In genomic region chr2:152036611-152037469, GRCh38 we compare ENCODE assay signal across 8 cellular contexts.
DNase-seq lines count a peak whose midpoint lies in the region; ATAC-seq, FAIRE-seq and TF ChIP-seq lines count a peak whose summit lies in the region.

No MANE protein-coding gene starts in this region.

- no peaks in the 10 kb centered on the region for H3K4me1 ChIP-seq in CD4-positive, alpha-beta memory T cell (ENCODE audit: insufficient read depth, low read length)
- H3K4me1 ChIP-seq in naive thymus-derived CD4-positive, alpha-beta T cell (ENCODE audit: control insufficient read depth in 2 of 2, insufficient read depth in 2 of 2, low read length in 2 of 2) = no peaks in the 10 kb centered on the region

- no peak overlapping the region for H3K27ac Mint-ChIP-seq in CD4-positive, alpha-beta memory T cell
- no peak overlapping the region for H3K27ac Mint-ChIP-seq in activated CD8-positive, alpha-beta T cell treated with anti-CD3 and anti-CD28 coated beads, Interleukin-2, amount 10 ng/mL, durations not matched to agents 7 days and 5 days
- H3K27ac Mint-ChIP-seq in naive thymus-derived CD4-positive, alpha-beta T cell = no peak overlapping the region

- CTCF ChIA-PET in CD4-positive, alpha-beta memory T cell (lab: Charles Lee; ENCODE audit: partially characterized antibody) = interaction anchor here (0.8 to 6.8 kb wide), 9 partner anchors 9 to 604 kb away, joined by 3 to 47 read pairs (median 4); no protein-coding TSS in a partner anchor
- CTCF ChIA-PET in activated CD8-positive, alpha-beta T cell treated with anti-CD3 and anti-CD28 coated beads, Interleukin-2, amount 10 ng/mL, durations not matched to agents 7 days and 5 days (lab: Charles Lee) = interaction anchor here (0.6 to 3.4 kb wide), 12 partner anchors 9 to 601 kb away, joined by 3 to 27 read pairs (median 4); no protein-coding TSS in a partner anchor
- CTCF ChIA-PET in naive thymus-derived CD4-positive, alpha-beta T cell (lab: Charles Lee) = interaction anchor here (1.0 kb wide), 1 partner anchor 599 kb away, joined by 3 read pairs; no protein-coding TSS in a partner anchor

- H3K27me3 Mint-ChIP-seq in CD4-positive, alpha-beta memory T cell = peaks cover 0 to 2% of the 10 kb centered on the region in 2 donors
- H3K27me3 Mint-ChIP-seq in activated CD8-positive, alpha-beta T cell treated with anti-CD3 and anti-CD28 coated beads, Interleukin-2, amount 10 ng/mL, durations not matched to agents 7 days and 5 days (ENCODE audit: low read depth) = no peaks in the 10 kb centered on the region
- peaks cover 0 to 4% (median 0%) of the 10 kb centered on the region in 5 donors for H3K27me3 Mint-ChIP-seq in naive thymus-derived CD4-positive, alpha-beta T cell

- intact Hi-C loops in CD4-positive, alpha-beta memory T cell (cut with micrococcal nuclease) = loop anchor here (1.0 to 2.0 kb wide), 4 partner anchors 140 to 1442 kb away; partner anchors contain the start of gene RPRM
- intact Hi-C loops in naive thymus-derived CD4-positive, alpha-beta T cell (cut with micrococcal nuclease) = loop anchor here (1.0 to 10.0 kb wide), 7 partner anchors 139 to 1482 kb away; no protein-coding TSS in a partner anchor

- no peaks in the 10 kb centered on the region for H3K9me3 Mint-ChIP-seq in CD4-positive, alpha-beta memory T cell
- no peaks in the 10 kb centered on the region for H3K9me3 Mint-ChIP-seq in activated CD8-positive, alpha-beta T cell treated with anti-CD3 and anti-CD28 coated beads, Interleukin-2, amount 10 ng/mL, durations not matched to agents 7 days and 5 days (ENCODE audit: insufficient read depth)
- H3K9me3 Mint-ChIP-seq in naive thymus-derived CD4-positive, alpha-beta T cell = no peaks in the 10 kb centered on the region

- H3K4me3 Mint-ChIP-seq in CD4-positive, alpha-beta memory T cell = no peak overlapping the region
- no peak overlapping the region for H3K4me3 Mint-ChIP-seq in activated CD8-positive, alpha-beta T cell treated with anti-CD3 and anti-CD28 coated beads, Interleukin-2, amount 10 ng/mL, durations not matched to agents 7 days and 5 days
- H3K4me3 Mint-ChIP-seq in naive thymus-derived CD4-positive, alpha-beta T cell = no peak overlapping the region

- H3K9me3 ChIP-seq in CD4-positive, alpha-beta memory T cell (ENCODE audit: control insufficient read depth in 1 of 2, low read length in 2 of 2) = no peaks in the 10 kb centered on the region
- H3K9me3 ChIP-seq in naive thymus-derived CD4-positive, alpha-beta T cell (ENCODE audit: control insufficient read depth in 2 of 3, low read length in 3 of 3) = no peaks in the 10 kb centered on the region

- peak in 4 of 5 donors; percentile 34 to 39 (median 37) for DNase-seq in CD4-positive, alpha-beta memory T cell
- DNase-seq in GM19239 (ENCODE audit: insufficient read length, low spot score) (peak; percentile 45), NCI-H69 (lab: John Stamatoyannopoulos, UW) (peak; percentile 59), epithelial cell of esophagus (ENCODE audit: low read depth) (peak; percentile 73)
- peak; percentile 71 for DNase-seq in activated CD8-positive, alpha-beta T cell treated with anti-CD3 and anti-CD28 coated beads, Interleukin-2, amount 10 ng/mL, durations not matched to agents 7 days and 5 days
- DNase-seq in naive thymus-derived CD4-positive, alpha-beta T cell = peak; percentile 5 to 51 (median 32)
- DNase-seq in stimulated activated naive CD4-positive, alpha-beta T cell (lab: John Stamatoyannopoulos, UW) = peak in 5 of 6 experiments; percentile 15 to 49 (median 25)

- peak; percentile 97 for FAIRE-seq in GM19239 (lab: Jason Lieb, UNC)

- peak; percentile 88 for TF ChIP-seq CTCF in epithelial cell of esophagus (IDR thresholded peaks at IDR 0.05; ENCODE audit: insufficient read depth, low read depth, low read length, missing control alignments)

- ATAC-seq in HG03432 (IDR thresholded peaks at IDR 0.05; ENCODE audit: unreplicated experiment) = peak; percentile 77
- ATAC-seq in activated CD8-positive, alpha-beta T cell treated with anti-CD3 and anti-CD28 coated beads, Interleukin-2, amount 10 ng/mL, durations not matched to agents 7 days and 5 days = peak; percentile 77
- peak; percentile 74 for ATAC-seq in naive thymus-derived CD4-positive, alpha-beta T cell

- H3K36me3 ChIP-seq in CD4-positive, alpha-beta memory T cell (ENCODE audit: insufficient read depth, low read length) = no peaks in the 10 kb centered on the region
- no peaks in the 10 kb centered on the region for H3K36me3 ChIP-seq in naive thymus-derived CD4-positive, alpha-beta T cell (ENCODE audit: control insufficient read depth in 2 of 3, insufficient read depth in 3 of 3, low read length in 3 of 3)

- no peaks in the 10 kb centered on the region for H3K27me3 ChIP-seq in CD4-positive, alpha-beta memory T cell (ENCODE audit: insufficient read depth, low read length)
- no peaks in the 10 kb centered on the region for H3K27me3 ChIP-seq in naive thymus-derived CD4-positive, alpha-beta T cell (ENCODE audit: control insufficient read depth in 2 of 2, insufficient read depth in 2 of 2, low read length in 2 of 2)

- no peaks in the 10 kb centered on the region for H3K36me3 Mint-ChIP-seq in CD4-positive, alpha-beta memory T cell
- H3K36me3 Mint-ChIP-seq in activated CD8-positive, alpha-beta T cell treated with anti-CD3 and anti-CD28 coated beads, Interleukin-2, amount 10 ng/mL, durations not matched to agents 7 days and 5 days (ENCODE audit: low read depth) = no peaks in the 10 kb centered on the region
- H3K36me3 Mint-ChIP-seq in naive thymus-derived CD4-positive, alpha-beta T cell = no peaks in the 10 kb centered on the region

- no peak overlapping the region for H3K4me3 ChIP-seq in CD4-positive, alpha-beta memory T cell (ENCODE audit: low read length in 2 of 2)
- no peak overlapping the region for H3K4me3 ChIP-seq in epithelial cell of esophagus (ENCODE audit: low read length)
- no peak overlapping the region for H3K4me3 ChIP-seq in naive thymus-derived CD4-positive, alpha-beta T cell (ENCODE audit: low read length)

- H3K4me1 Mint-ChIP-seq in CD4-positive, alpha-beta memory T cell = no peaks in the 10 kb centered on the region
- no peaks in the 10 kb centered on the region for H3K4me1 Mint-ChIP-seq in activated CD8-positive, alpha-beta T cell treated with anti-CD3 and anti-CD28 coated beads, Interleukin-2, amount 10 ng/mL, durations not matched to agents 7 days and 5 days (ENCODE audit: low read depth)
- no peaks in the 10 kb centered on the region for H3K4me1 Mint-ChIP-seq in naive thymus-derived CD4-positive, alpha-beta T cell

- no peak overlapping the region for H3K27ac ChIP-seq in CD4-positive, alpha-beta memory T cell (ENCODE audit: low read depth, low read length)
- no peak overlapping the region for H3K27ac ChIP-seq in naive thymus-derived CD4-positive, alpha-beta T cell (ENCODE audit: low read depth, low read length)

- POLR2A ChIA-PET in CD4-positive, alpha-beta memory T cell (lab: Charles Lee; ENCODE audit: partially characterized antibody) = interaction anchor here (0.6 kb wide), 1 partner anchor 537 kb away, joined by 3 read pairs; no protein-coding TSS in a partner anchor
- POLR2A ChIA-PET in activated CD8-positive, alpha-beta T cell treated with anti-CD3 and anti-CD28 coated beads, Interleukin-2, amount 10 ng/mL, durations not matched to agents 7 days and 5 days (lab: Charles Lee) = no interaction called here
- POLR2A ChIA-PET in naive thymus-derived CD4-positive, alpha-beta T cell (lab: Charles Lee) = no interaction called here
